ENCODE assay signal across 21 cellular contexts in the genomic region with DNA sequence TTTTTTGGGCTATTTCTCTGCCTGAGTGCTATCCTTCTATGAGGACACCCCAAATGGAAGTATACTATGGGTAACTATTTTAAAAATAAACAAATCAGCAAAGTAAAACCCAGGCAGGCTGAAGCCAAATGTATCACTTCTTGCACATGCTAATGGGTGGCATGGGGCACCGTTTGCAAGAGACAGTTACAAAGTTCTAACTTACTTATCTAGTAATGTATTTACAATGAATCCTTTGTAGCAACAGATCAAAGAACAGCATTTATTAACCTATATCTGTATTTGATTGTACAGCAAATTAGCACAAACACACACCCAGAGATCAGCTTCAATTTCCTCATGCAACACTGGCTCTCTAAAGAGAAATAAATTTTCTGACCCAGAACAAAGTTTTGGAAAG.
A peak's percentile ranks its signal among the peaks of the same experiment; 100 is the strongest.
DNase-seq lines count a peak whose midpoint lies in the region; ATAC-seq lines count a peak whose summit lies in the region.
"Had no signal": no experiment of that assay in that cellular context is flagged by ENCODE, and none has a peak within 500 bp of the region (broad histone marks: within the 10 kb centered on the region; RNA-seq: fewer than 3 reads in every experiment).

No MANE protein-coding gene starts in this region.

- DNase-seq in T-helper 1 cell (no peak), SK-N-MC (ENCODE audit: low read depth, low spot score) (no peak), epithelial cell of prostate (ENCODE audit: low read depth, low spot score) (no peak), ACHN (no peak)
- DNase-seq in CD4-positive, CD25-positive, alpha-beta regulatory T cell, result no peak
- DNase-seq in stimulated activated CD8-positive, alpha-beta memory T cell treated with anti-CD3 and anti-CD28 coated beads, Interleukin-4, amount 100 ng/mL, for 48 hours, result no peak
- DNase-seq: activated CD4-positive, CD25-positive, alpha-beta regulatory T cell treated with anti-CD3 and anti-CD28 coated beads, Interleukin-2, amount 50 U/mL, for 72 hours; activated CD8-positive, alpha-beta memory T cell treated with anti-CD3 and anti-CD28 coated beads, Interleukin-2, amount 50 U/mL, for 4 hours; effector CD4-positive, alpha-beta T cell; KG1; MV-4-11; NCI-H1694 treated with DMSO at 0.1 percent for 48 hours; NCI-H69; nucleus accumbens; stimulated activated naive B cell treated with anti-CD40 and anti-IgM and Interleukin-4, amounts not matched to agents 10 μg/mL and 1 μg/mL and 100 μg/mL, for 72 hours; tibial artery had no signal

- peaks cover 9% of the 10 kb centered on the region for H3K4me1 ChIP-seq in CD4-positive, CD25-positive, alpha-beta regulatory T cell (ENCODE audit: control insufficient read depth, insufficient read depth, low read length, poor library complexity, severe bottlenecking)

- peaks cover 17% of the 10 kb centered on the region for H3K4me1 Mint-ChIP-seq in T-helper 1 cell treated with Interleukin-12 subunit alpha and Interleukin-12 subunit beta and Interleukin-4 antibody, amounts not matched to agents 30 μg/mL and 1 μg/mL, for 36 hours (ENCODE audit: low read depth)
- peaks cover 6 to 20% (median 12%) of the 10 kb centered on the region in 4 donors for H3K4me1 Mint-ChIP-seq in CD4-positive, CD25-positive, alpha-beta regulatory T cell
- no peaks in the 10 kb centered on the region for H3K4me1 Mint-ChIP-seq in stimulated activated memory B cell treated with anti-CD40 and anti-IgM and Interleukin-4, amounts not matched to agents 10 μg/mL and 1 μg/mL and 100 μg/mL, for 72 hours
- H3K4me1 Mint-ChIP-seq: stimulated activated naive B cell treated with anti-CD40 and anti-IgM and Interleukin-4, amounts not matched to agents 10 μg/mL and 1 μg/mL and 100 μg/mL, for 72 hours had no signal

- H3K9me3 Mint-ChIP-seq in T-helper 1 cell treated with Interleukin-12 subunit alpha and Interleukin-12 subunit beta and Interleukin-4 antibody, amounts not matched to agents 30 μg/mL and 1 μg/mL, for 36 hours, result no peaks in the 10 kb centered on the region
- peaks cover 0 to 7% (median 0%) of the 10 kb centered on the region in 7 donors for H3K9me3 Mint-ChIP-seq in CD4-positive, CD25-positive, alpha-beta regulatory T cell
- no peaks in the 10 kb centered on the region for H3K9me3 Mint-ChIP-seq in stimulated activated memory B cell treated with anti-CD40 and anti-IgM and Interleukin-4, amounts not matched to agents 10 μg/mL and 1 μg/mL and 100 μg/mL, for 72 hours
- H3K9me3 Mint-ChIP-seq: stimulated activated naive B cell treated with anti-CD40 and anti-IgM and Interleukin-4, amounts not matched to agents 10 μg/mL and 1 μg/mL and 100 μg/mL, for 72 hours had no signal

- no peaks in the 10 kb centered on the region for H3K9me3 ChIP-seq in CD4-positive, CD25-positive, alpha-beta regulatory T cell (ENCODE audit: control insufficient read depth in 2 of 2, low read length in 2 of 2)
- no peaks in the 10 kb centered on the region for H3K9me3 ChIP-seq in SK-N-MC (ENCODE audit: low read depth, low read length)
- H3K9me3 ChIP-seq: tibial artery had no signal

- peak overlapping the region; percentile 54 for H3K27ac Mint-ChIP-seq in T-helper 1 cell treated with Interleukin-12 subunit alpha and Interleukin-12 subunit beta and Interleukin-4 antibody, amounts not matched to agents 30 μg/mL and 1 μg/mL, for 36 hours
- peak overlapping the region in 1 of 3 donors; percentile 65 for H3K27ac Mint-ChIP-seq in CD4-positive, CD25-positive, alpha-beta regulatory T cell
- no peak overlapping the region for H3K27ac Mint-ChIP-seq in stimulated activated memory B cell treated with anti-CD40 and anti-IgM and Interleukin-4, amounts not matched to agents 10 μg/mL and 1 μg/mL and 100 μg/mL, for 72 hours
- H3K27ac Mint-ChIP-seq: stimulated activated naive B cell treated with anti-CD40 and anti-IgM and Interleukin-4, amounts not matched to agents 10 μg/mL and 1 μg/mL and 100 μg/mL, for 72 hours had no signal

- no peak overlapping the region for H3K27ac ChIP-seq in CD4-positive, CD25-positive, alpha-beta regulatory T cell (ENCODE audit: insufficient read depth, low read length, poor library complexity, severe bottlenecking)
- peak overlapping the region; percentile 98 for H3K27ac ChIP-seq in SK-N-MC
- H3K27ac ChIP-seq in epithelial cell of prostate, result peak overlapping the region; percentile 77
- H3K27ac ChIP-seq: 22Rv1, RWPE1, tibial artery had no signal

- no peak overlapping the region for H3K9ac ChIP-seq in SK-N-MC (ENCODE audit: insufficient read length)

- H3K36me3 ChIP-seq in CD4-positive, CD25-positive, alpha-beta regulatory T cell (ENCODE audit: control insufficient read depth, insufficient read depth, low read length), result no peaks in the 10 kb centered on the region
- H3K36me3 ChIP-seq in SK-N-MC (ENCODE audit: insufficient read depth, low read length), result no peaks in the 10 kb centered on the region
- H3K36me3 ChIP-seq: tibial artery had no signal

- H3K36me3 Mint-ChIP-seq in T-helper 1 cell treated with Interleukin-12 subunit alpha and Interleukin-12 subunit beta and Interleukin-4 antibody, amounts not matched to agents 30 μg/mL and 1 μg/mL, for 36 hours (ENCODE audit: low read depth), result no peaks in the 10 kb centered on the region
- no peaks in the 10 kb centered on the region for H3K36me3 Mint-ChIP-seq in CD4-positive, CD25-positive, alpha-beta regulatory T cell
- no peaks in the 10 kb centered on the region for H3K36me3 Mint-ChIP-seq in stimulated activated memory B cell treated with anti-CD40 and anti-IgM and Interleukin-4, amounts not matched to agents 10 μg/mL and 1 μg/mL and 100 μg/mL, for 72 hours
- H3K36me3 Mint-ChIP-seq: stimulated activated naive B cell treated with anti-CD40 and anti-IgM and Interleukin-4, amounts not matched to agents 10 μg/mL and 1 μg/mL and 100 μg/mL, for 72 hours had no signal

- H3K27me3 Mint-ChIP-seq in T-helper 1 cell treated with Interleukin-12 subunit alpha and Interleukin-12 subunit beta and Interleukin-4 antibody, amounts not matched to agents 30 μg/mL and 1 μg/mL, for 36 hours (ENCODE audit: low read depth), result no peaks in the 10 kb centered on the region
- no peaks in the 10 kb centered on the region for H3K27me3 Mint-ChIP-seq in CD4-positive, CD25-positive, alpha-beta regulatory T cell
- H3K27me3 Mint-ChIP-seq in stimulated activated memory B cell treated with anti-CD40 and anti-IgM and Interleukin-4, amounts not matched to agents 10 μg/mL and 1 μg/mL and 100 μg/mL, for 72 hours, result peaks cover 23% of the 10 kb centered on the region

- no peak for ATAC-seq in CD4-positive, CD25-positive, alpha-beta regulatory T cell (ENCODE audit: low read depth in 2 of 2)
- ATAC-seq in stimulated activated memory B cell treated with anti-CD40 and anti-IgM and Interleukin-4, amounts not matched to agents 10 μg/mL and 1 μg/mL and 100 μg/mL, for 72 hours, result no peak
- ATAC-seq: stimulated activated naive B cell treated with anti-CD40 and anti-IgM and Interleukin-4, amounts not matched to agents 10 μg/mL and 1 μg/mL and 100 μg/mL, for 72 hours had no signal

- H3K4me3 ChIP-seq in CD4-positive, CD25-positive, alpha-beta regulatory T cell (ENCODE audit: low read depth, low read length), result no peak overlapping the region
- no peak overlapping the region for H3K4me3 ChIP-seq in SK-N-MC
- H3K4me3 ChIP-seq: skin epidermis, tibial artery had no signal

- H3K27me3 ChIP-seq in CD4-positive, CD25-positive, alpha-beta regulatory T cell (ENCODE audit: control insufficient read depth, insufficient read depth, low read length), result no peaks in the 10 kb centered on the region
- H3K27me3 ChIP-seq: tibial artery had no signal

- H3K4me3 Mint-ChIP-seq in T-helper 1 cell treated with Interleukin-12 subunit alpha and Interleukin-12 subunit beta and Interleukin-4 antibody, amounts not matched to agents 30 μg/mL and 1 μg/mL, for 36 hours, result no peak overlapping the region
- H3K4me3 Mint-ChIP-seq in CD4-positive, CD25-positive, alpha-beta regulatory T cell, result peak overlapping the region in 3 of 4 donors; percentile 24 to 66 (median 39)
- H3K4me3 Mint-ChIP-seq in stimulated activated memory B cell treated with anti-CD40 and anti-IgM and Interleukin-4, amounts not matched to agents 10 μg/mL and 1 μg/mL and 100 μg/mL, for 72 hours, result no peak overlapping the region
- H3K4me3 Mint-ChIP-seq: stimulated activated naive B cell treated with anti-CD40 and anti-IgM and Interleukin-4, amounts not matched to agents 10 μg/mL and 1 μg/mL and 100 μg/mL, for 72 hours had no signal

- in situ Hi-C loops in ACHN (cut with HindIII; ENCODE audit: low pct_ligation_motif_present, low pct_unique_long_range_greater_than_20kb, low sequenced_read_pairs), result no loop called here

Comparison
In these comparisons a context has a peak if more than half of its experiments do, and no peak if none do; other contexts are left out.
1. H3K4me3 Mint-ChIP-seq: peak in CD4-positive, CD25-positive, alpha-beta regulatory T cell (3 of 4); none in T-helper 1 cell treated with Interleukin-12 subunit alpha and Interleukin-12 subunit beta and Interleukin-4 antibody, amounts not matched to agents 30 μg/mL and 1 μg/mL, for 36 hours (single experiment) and stimulated activated memory B cell treated with anti-CD40 and anti-IgM and Interleukin-4, amounts not matched to agents 10 μg/mL and 1 μg/mL and 100 μg/mL, for 72 hours (single experiment).